ENCODE assay signal across 1 cellular context in the genomic region with DNA sequence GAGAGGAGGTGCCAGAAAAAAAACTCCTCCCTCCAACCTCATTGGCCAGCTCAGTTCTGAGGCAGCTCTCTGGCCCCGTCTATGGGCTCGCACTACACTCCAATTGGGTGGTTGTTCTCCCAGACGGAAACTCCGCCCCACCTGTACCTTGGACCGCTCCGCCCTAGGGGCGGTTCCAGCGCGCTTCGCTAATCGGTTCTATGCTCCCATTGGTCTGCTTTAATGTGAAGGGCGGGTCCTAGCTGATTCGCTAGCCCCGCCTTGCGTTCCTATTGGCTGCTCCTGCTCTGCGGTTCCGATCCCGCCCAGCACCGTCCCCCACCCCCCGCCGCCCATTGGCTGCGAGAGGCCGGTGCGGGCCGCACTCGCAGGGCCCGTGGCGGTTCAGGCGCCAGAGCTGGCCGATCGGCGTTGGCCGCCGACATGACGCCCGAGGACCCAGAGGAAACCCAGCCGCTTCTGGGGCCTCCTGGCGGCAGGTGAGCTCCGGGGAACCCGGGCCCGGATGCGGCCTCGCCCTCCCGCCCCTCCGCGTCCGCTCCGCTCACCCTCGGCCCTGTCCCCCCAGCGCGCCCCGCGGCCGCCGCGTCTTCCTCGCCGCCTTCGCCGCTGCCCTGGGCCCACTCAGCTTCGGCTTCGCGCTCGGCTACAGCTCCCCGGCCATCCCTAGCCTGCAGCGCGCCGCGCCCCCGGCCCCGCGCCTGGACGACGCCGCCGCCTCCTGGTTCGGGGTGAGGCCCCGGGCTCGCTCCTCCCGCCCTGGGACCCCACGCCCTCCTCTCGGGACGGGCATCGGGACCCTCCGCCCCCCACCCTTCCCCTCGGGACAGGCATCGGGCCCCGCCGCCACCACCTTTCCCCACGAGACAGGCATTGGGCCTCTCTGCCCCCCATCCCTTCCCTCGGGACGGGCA.
A peak's percentile ranks its signal among the peaks of the same experiment; 100 is the strongest.
TF ChIP-seq lines count a peak whose summit lies in the region.

A gene with protein sequence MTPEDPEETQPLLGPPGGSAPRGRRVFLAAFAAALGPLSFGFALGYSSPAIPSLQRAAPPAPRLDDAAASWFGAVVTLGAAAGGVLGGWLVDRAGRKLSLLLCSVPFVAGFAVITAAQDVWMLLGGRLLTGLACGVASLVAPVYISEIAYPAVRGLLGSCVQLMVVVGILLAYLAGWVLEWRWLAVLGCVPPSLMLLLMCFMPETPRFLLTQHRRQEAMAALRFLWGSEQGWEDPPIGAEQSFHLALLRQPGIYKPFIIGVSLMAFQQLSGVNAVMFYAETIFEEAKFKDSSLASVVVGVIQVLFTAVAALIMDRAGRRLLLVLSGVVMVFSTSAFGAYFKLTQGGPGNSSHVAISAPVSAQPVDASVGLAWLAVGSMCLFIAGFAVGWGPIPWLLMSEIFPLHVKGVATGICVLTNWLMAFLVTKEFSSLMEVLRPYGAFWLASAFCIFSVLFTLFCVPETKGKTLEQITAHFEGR (plus strand): TSS at position 362 of the 914 bp plus-strand sequence. CDS start 62 bp downstream, at position 424.

TF ChIP-seq in HepG2, 621 proteins besides CTCF, POLR2A, EP300 and RAD21 (continued from another document and continues in another):
- TF ChIP-seq, protein P1, sequence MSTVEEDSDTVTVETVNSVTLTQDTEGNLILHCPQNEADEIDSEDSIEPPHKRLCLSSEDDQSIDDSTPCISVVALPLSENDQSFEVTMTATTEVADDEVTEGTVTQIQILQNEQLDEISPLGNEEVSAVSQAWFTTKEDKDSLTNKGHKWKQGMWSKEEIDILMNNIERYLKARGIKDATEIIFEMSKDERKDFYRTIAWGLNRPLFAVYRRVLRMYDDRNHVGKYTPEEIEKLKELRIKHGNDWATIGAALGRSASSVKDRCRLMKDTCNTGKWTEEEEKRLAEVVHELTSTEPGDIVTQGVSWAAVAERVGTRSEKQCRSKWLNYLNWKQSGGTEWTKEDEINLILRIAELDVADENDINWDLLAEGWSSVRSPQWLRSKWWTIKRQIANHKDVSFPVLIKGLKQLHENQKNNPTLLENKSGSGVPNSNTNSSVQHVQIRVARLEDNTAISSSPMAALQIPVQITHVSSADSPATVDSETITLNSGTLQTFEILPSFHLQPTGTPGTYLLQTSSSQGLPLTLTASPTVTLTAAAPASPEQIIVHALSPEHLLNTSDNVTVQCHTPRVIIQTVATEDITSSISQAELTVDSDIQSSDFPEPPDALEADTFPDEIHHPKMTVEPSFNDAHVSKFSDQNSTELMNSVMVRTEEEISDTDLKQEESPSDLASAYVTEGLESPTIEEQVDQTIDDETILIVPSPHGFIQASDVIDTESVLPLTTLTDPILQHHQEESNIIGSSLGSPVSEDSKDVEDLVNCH (CRISPR knock-in tag; IDR thresholded peaks at IDR 0.05): no peak
- TF ChIP-seq ZNF224 (CRISPR knock-in tag; IDR thresholded peaks at IDR 0.05) (no peak), HNRNPL (IDR thresholded peaks at IDR 0.05; ENCODE audit: low read depth, low read length) (no peak), SRSF1 (optimal IDR thresholded peaks at IDR 0.05; ENCODE audit: low read depth, low read length) (no peak), NRL (CRISPR knock-in tag; IDR thresholded peaks at IDR 0.05; ENCODE audit: borderline replicate concordance) (no peak), ZFAT (CRISPR knock-in tag; conservative IDR thresholded peaks at IDR 0.05) (no peak), ZNF260 (CRISPR knock-in tag; IDR thresholded peaks at IDR 0.05; ENCODE audit: borderline replicate concordance, low read depth) (no peak), NFE2L1 (CRISPR knock-in tag; IDR thresholded peaks at IDR 0.05; ENCODE audit: borderline replicate concordance) (no peak), SMC3 (IDR thresholded peaks at IDR 0.05; ENCODE audit: low read length) (no peak; the same call in 1 of the 2 replicates), TBL1XR1 (IDR thresholded peaks at IDR 0.05; ENCODE audit: borderline replicate concordance, low read length, partially characterized antibody) (no peak), MIER3 (CRISPR knock-in tag; IDR thresholded peaks at IDR 0.05; ENCODE audit: borderline replicate concordance) (no peak), PRMT3 (CRISPR knock-in tag; IDR thresholded peaks at IDR 0.05; ENCODE audit: borderline replicate concordance, low read depth) (0 out of 2 replicates have a peak, but pooled peaks have one; percentile 1), HNRNPK (IDR thresholded peaks at IDR 0.05; ENCODE audit: low read depth, low read length, poor library complexity, severe bottlenecking) (no peak), ZNF430 (CRISPR knock-in tag; IDR thresholded peaks at IDR 0.05) (no peak), ESRRA (CRISPR knock-in tag; IDR thresholded peaks at IDR 0.05; ENCODE audit: low read depth) (peak; percentile 70), RBFOX2 (IDR thresholded peaks at IDR 0.05; ENCODE audit: low read depth, low read length) (peak; percentile 74), ZEB1 (IDR thresholded peaks at IDR 0.05; ENCODE audit: insufficient replicate concordance, low read depth) (no peak), ZMYM4 (CRISPR knock-in tag; IDR thresholded peaks at IDR 0.05) (peak; percentile 73; the same call in 1 of the 2 replicates), CHD2 (IDR thresholded peaks at IDR 0.05; ENCODE audit: low read depth, low read length) (no peak), KLF13 (CRISPR knock-in tag; IDR thresholded peaks at IDR 0.05) (no peak), SUZ12 (IDR thresholded peaks at IDR 0.05; ENCODE audit: low read depth, low read length) (no peak), EHMT2 (IDR thresholded peaks at IDR 0.05; ENCODE audit: borderline replicate concordance, low read depth, low read length) (no peak), CREM (IDR thresholded peaks at IDR 0.05) (peak; percentile 75), CREM (CRISPR knock-in tag; IDR thresholded peaks at IDR 0.05) (no peak), KLF15 (CRISPR knock-in tag; IDR thresholded peaks at IDR 0.05; ENCODE audit: borderline replicate concordance) (no peak), SATB2 (CRISPR knock-in tag; IDR thresholded peaks at IDR 0.05) (no peak)
- TF ChIP-seq, protein P2, sequence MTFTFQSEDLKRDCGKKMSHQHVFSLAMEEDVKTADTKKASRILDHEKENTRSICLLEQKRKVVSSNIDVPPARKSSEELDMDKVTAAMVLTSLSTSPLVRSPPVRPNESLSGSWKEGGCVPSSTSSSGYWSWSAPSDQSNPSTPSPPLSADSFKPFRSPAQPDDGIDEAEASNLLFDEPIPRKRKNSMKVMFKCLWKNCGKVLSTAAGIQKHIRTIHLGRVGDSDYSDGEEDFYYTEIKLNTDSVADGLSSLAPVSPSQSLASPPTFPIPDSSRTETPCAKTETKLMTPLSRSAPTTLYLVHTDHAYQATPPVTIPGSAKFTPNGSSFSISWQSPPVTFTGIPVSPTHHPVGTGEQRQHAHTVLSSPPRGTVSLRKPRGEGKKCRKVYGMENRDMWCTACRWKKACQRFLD (CRISPR knock-in tag; IDR thresholded peaks at IDR 0.05; ENCODE audit: borderline replicate concordance): no peak
- TF ChIP-seq, protein P3, sequence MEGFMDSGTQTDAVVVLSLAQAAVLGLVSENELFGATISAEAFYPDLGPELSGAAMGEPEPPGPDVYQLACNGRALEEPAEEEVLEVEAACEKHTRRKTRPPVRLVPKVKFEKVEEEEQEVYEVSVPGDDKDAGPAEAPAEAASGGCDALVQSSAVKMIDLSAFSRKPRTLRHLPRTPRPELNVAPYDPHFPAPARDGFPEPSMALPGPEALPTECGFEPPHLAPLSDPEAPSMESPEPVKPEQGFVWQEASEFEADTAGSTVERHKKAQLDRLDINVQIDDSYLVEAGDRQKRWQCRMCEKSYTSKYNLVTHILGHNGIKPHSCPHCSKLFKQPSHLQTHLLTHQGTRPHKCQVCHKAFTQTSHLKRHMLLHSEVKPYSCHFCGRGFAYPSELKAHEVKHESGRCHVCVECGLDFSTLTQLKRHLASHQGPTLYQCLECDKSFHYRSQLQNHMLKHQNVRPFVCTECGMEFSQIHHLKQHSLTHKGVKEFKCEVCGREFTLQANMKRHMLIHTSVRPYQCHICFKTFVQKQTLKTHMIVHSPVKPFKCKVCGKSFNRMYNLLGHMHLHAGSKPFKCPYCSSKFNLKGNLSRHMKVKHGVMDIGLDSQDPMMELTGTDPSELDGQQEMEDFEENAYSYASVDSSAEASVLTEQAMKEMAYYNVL (CRISPR knock-in tag; IDR thresholded peaks at IDR 0.05; ENCODE audit: borderline replicate concordance): no peak
- TF ChIP-seq, protein P4, sequence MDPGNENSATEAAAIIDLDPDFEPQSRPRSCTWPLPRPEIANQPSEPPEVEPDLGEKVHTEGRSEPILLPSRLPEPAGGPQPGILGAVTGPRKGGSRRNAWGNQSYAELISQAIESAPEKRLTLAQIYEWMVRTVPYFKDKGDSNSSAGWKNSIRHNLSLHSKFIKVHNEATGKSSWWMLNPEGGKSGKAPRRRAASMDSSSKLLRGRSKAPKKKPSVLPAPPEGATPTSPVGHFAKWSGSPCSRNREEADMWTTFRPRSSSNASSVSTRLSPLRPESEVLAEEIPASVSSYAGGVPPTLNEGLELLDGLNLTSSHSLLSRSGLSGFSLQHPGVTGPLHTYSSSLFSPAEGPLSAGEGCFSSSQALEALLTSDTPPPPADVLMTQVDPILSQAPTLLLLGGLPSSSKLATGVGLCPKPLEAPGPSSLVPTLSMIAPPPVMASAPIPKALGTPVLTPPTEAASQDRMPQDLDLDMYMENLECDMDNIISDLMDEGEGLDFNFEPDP (CRISPR knock-in tag; conservative IDR thresholded peaks at IDR 0.05): no peak
- TF ChIP-seq, protein P5, sequence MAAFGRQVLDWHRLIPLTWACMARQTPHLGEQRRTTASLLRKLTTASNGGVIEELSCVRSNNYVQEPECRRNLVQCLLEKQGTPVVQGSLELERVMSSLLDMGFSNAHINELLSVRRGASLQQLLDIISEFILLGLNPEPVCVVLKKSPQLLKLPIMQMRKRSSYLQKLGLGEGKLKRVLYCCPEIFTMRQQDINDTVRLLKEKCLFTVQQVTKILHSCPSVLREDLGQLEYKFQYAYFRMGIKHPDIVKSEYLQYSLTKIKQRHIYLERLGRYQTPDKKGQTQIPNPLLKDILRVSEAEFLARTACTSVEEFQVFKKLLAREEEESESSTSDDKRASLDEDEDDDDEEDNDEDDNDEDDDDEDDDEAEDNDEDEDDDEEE (CRISPR knock-in tag; IDR thresholded peaks at IDR 0.05): no peak
- TF ChIP-seq, protein P6, sequence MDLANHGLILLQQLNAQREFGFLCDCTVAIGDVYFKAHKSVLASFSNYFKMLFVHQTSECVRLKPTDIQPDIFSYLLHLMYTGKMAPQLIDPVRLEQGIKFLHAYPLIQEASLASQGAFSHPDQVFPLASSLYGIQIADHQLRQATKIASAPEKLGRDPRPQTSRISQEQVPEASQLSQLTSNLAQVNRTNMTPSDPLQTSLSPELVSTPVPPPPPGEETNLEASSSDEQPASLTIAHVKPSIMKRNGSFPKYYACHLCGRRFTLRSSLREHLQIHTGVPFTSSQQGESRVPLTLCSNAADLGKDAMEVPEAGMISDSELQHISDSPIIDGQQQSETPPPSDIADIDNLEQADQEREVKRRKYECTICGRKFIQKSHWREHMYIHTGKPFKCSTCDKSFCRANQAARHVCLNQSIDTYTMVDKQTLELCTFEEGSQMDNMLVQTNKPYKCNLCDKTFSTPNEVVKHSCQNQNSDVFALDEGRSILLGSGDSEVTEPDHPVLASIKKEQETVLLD (CRISPR knock-in tag; IDR thresholded peaks at IDR 0.05; ENCODE audit: low read depth): peak; percentile 46; the same call in 1 of the 2 replicates
- TF ChIP-seq, protein P7, sequence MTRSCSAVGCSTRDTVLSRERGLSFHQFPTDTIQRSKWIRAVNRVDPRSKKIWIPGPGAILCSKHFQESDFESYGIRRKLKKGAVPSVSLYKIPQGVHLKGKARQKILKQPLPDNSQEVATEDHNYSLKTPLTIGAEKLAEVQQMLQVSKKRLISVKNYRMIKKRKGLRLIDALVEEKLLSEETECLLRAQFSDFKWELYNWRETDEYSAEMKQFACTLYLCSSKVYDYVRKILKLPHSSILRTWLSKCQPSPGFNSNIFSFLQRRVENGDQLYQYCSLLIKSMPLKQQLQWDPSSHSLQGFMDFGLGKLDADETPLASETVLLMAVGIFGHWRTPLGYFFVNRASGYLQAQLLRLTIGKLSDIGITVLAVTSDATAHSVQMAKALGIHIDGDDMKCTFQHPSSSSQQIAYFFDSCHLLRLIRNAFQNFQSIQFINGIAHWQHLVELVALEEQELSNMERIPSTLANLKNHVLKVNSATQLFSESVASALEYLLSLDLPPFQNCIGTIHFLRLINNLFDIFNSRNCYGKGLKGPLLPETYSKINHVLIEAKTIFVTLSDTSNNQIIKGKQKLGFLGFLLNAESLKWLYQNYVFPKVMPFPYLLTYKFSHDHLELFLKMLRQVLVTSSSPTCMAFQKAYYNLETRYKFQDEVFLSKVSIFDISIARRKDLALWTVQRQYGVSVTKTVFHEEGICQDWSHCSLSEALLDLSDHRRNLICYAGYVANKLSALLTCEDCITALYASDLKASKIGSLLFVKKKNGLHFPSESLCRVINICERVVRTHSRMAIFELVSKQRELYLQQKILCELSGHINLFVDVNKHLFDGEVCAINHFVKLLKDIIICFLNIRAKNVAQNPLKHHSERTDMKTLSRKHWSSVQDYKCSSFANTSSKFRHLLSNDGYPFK (CRISPR knock-in tag; IDR thresholded peaks at IDR 0.05; ENCODE audit: borderline replicate concordance): no peak
- TF ChIP-seq, protein P8, sequence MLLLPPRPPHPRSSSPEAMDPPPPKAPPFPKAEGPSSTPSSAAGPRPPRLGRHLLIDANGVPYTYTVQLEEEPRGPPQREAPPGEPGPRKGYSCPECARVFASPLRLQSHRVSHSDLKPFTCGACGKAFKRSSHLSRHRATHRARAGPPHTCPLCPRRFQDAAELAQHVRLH (CRISPR knock-in tag; IDR thresholded peaks at IDR 0.05; ENCODE audit: borderline replicate concordance, low read depth): no peak
- TF ChIP-seq, protein P9, sequence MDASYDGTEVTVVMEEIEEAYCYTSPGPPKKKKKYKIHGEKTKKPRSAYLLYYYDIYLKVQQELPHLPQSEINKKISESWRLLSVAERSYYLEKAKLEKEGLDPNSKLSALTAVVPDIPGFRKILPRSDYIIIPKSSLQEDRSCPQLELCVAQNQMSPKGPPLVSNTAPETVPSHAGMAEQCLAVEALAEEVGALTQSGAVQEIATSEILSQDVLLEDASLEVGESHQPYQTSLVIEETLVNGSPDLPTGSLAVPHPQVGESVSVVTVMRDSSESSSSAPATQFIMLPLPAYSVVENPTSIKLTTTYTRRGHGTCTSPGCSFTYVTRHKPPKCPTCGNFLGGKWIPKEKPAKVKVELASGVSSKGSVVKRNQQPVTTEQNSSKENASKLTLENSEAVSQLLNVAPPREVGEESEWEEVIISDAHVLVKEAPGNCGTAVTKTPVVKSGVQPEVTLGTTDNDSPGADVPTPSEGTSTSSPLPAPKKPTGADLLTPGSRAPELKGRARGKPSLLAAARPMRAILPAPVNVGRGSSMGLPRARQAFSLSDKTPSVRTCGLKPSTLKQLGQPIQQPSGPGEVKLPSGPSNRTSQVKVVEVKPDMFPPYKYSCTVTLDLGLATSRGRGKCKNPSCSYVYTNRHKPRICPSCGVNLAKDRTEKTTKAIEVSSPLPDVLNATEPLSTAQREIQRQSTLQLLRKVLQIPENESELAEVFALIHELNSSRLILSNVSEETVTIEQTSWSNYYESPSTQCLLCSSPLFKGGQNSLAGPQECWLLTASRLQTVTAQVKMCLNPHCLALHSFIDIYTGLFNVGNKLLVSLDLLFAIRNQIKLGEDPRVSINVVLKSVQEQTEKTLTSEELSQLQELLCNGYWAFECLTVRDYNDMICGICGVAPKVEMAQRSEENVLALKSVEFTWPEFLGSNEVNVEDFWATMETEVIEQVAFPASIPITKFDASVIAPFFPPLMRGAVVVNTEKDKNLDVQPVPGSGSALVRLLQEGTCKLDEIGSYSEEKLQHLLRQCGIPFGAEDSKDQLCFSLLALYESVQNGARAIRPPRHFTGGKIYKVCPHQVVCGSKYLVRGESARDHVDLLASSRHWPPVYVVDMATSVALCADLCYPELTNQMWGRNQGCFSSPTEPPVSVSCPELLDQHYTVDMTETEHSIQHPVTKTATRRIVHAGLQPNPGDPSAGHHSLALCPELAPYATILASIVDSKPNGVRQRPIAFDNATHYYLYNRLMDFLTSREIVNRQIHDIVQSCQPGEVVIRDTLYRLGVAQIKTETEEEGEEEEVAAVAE (CRISPR knock-in tag; IDR thresholded peaks at IDR 0.05; ENCODE audit: borderline replicate concordance): no peak
